Comparison of ENCODE assay signal across 1 cellular context in genomic region chr2:196224767-196225166, GRCh38.
TF ChIP-seq lines count a peak whose summit lies in the region.

No MANE protein-coding gene starts in this region.

TF ChIP-seq in IMR-90, 13 proteins besides CTCF, POLR2A, EP300 and RAD21:
- no peak for TF ChIP-seq RFX5 (IDR thresholded peaks at IDR 0.05; ENCODE audit: low read depth, low read length)
- no peak for TF ChIP-seq FOS (IDR thresholded peaks at IDR 0.05; ENCODE audit: low read depth, low read length)
